ENCODE assay signal across 15 cellular contexts in the genomic region with DNA sequence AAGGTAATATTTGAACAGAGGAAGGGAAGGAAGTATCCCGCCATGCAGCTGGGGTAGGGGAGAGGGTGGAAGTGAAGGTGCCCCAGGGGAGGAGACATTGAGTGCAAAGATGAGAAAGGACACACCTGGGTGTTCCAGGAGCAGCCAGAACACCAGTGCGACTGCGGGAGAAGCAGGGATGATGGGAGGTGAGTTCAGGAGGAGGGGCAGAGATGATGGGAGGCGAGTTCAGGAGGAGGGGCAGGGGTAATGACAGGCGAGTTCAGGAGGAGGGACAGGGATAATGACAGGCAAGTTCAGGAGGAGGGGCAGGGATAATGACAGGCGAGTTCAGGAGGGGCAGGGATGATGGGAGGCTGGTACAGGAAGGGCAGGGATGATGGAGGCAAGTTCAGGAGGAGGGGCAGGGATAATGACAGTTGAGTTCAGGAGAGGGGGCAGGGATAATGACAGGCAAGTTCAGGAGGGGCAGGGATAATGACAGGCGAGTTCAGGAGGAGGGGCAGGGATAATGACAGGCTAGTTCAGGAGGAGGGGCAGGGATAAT.
"Had no signal": no experiment of that assay in that cellular context is flagged by ENCODE, and none has a peak within 500 bp of the region (broad histone marks: within the 10 kb centered on the region; RNA-seq: fewer than 3 reads in every experiment).

No MANE protein-coding gene starts in this region.

- H3K4me3 ChIP-seq: hepatocyte, lower lobe of right lung, tibial artery had no signal

- ATAC-seq: lower lobe of right lung had no signal

- H3K27ac ChIP-seq: brain microvascular endothelial cell, hepatocyte, lower lobe of right lung, neutrophil, tibial artery had no signal

- H3K4me1 Mint-ChIP-seq: naive B cell had no signal

- H3K9me3 ChIP-seq: lower lobe of right lung, neutrophil, tibial artery had no signal

- H3K4me1 ChIP-seq: lower lobe of right lung had no signal

- H3K4me3 Mint-ChIP-seq: activated naive CD8-positive, alpha-beta T cell; T-helper 1 cell treated with Interleukin-12 subunit alpha and Interleukin-12 subunit beta and Interleukin-4 antibody, amounts not matched to agents 30 μg/mL and 1 μg/mL, for 36 hours had no signal

- H3K27ac Mint-ChIP-seq: activated naive CD8-positive, alpha-beta T cell; naive B cell; T-helper 1 cell treated with Interleukin-12 subunit alpha and Interleukin-12 subunit beta and Interleukin-4 antibody, amounts not matched to agents 30 μg/mL and 1 μg/mL, for 36 hours had no signal

- H2AFZ ChIP-seq: hepatocyte had no signal

- H3K36me3 ChIP-seq: brain microvascular endothelial cell, lower lobe of right lung, neutrophil, tibial artery had no signal

- H3K79me2 ChIP-seq: hepatocyte had no signal

- H3K4me2 ChIP-seq: hepatocyte had no signal

- DNase-seq: activated gamma-delta T cell; activated T-cell treated with anti-CD3 and anti-CD28 coated beads, Interleukin-2, amount 50 U/mL, for 1 hour; amygdala; brain microvascular endothelial cell; dermis blood vessel endothelial cell; erythroblast; lower lobe of right lung; midbrain; naive B cell; retina; tibial artery had no signal

- H3K36me3 Mint-ChIP-seq: activated naive CD8-positive, alpha-beta T cell had no signal

- H3K9me3 Mint-ChIP-seq: T-helper 1 cell treated with Interleukin-12 subunit alpha and Interleukin-12 subunit beta and Interleukin-4 antibody, amounts not matched to agents 30 μg/mL and 1 μg/mL, for 36 hours had no signal

- H3K27me3 ChIP-seq: brain microvascular endothelial cell, hepatocyte, neutrophil, tibial artery had no signal
